ENCODE assay signal across 20 cellular contexts in the genomic region with DNA sequence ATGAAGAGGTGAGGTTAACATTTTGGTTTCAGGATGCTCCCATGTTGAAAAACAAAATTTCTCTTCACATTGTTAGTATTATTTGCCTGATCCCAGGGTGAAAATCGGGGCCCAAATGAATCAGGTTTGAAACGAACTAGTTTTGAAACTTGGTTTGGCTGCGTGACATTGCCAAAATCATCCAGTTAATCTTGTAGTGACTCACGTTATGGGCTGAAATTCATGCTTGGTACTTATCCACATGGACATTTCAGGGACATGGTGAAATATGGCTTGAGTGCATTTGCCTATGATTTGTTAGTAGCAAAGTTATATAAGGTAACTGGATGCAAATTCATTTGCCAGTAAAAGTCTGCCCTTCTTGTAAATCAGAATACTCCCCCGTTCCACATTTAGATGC.
"Had no signal": no experiment of that assay in that cellular context is flagged by ENCODE, and none has a peak within 500 bp of the region (broad histone marks: within the 10 kb centered on the region; RNA-seq: fewer than 3 reads in every experiment).

No MANE protein-coding gene starts in this region.

- H3K4me3 ChIP-seq: ascending aorta, esophagus muscularis mucosa, lung, right lobe of liver, spleen, upper lobe of right lung had no signal

- H3K9me3 ChIP-seq: ascending aorta, esophagus muscularis mucosa, right lobe of liver, spleen, upper lobe of right lung had no signal

- H3K36me3 ChIP-seq: ascending aorta, esophagus muscularis mucosa, right lobe of liver, spleen, upper lobe of right lung had no signal

- H3K4me3 Mint-ChIP-seq: activated CD4-positive, alpha-beta memory T cell treated with anti-CD3 and anti-CD28 coated beads, Interleukin-2, amount 10 ng/mL, durations not matched to agents 7 days and 5 days; activated CD4-positive, alpha-beta T cell treated with anti-CD3 and anti-CD28 coated beads for 36 hours; activated naive CD4-positive, alpha-beta T cell treated with anti-CD3 and anti-CD28 coated beads for 36 hours; natural killer cell; stimulated activated naive B cell treated with anti-CD40 and anti-IgM and Interleukin-4, amounts not matched to agents 10 μg/mL and 1 μg/mL and 100 μg/mL, for 72 hours; WTC11 had no signal

- H3K27me3 ChIP-seq: ascending aorta, esophagus muscularis mucosa, foreskin keratinocyte, right lobe of liver, upper lobe of right lung had no signal

- H3K36me3 Mint-ChIP-seq: natural killer cell; stimulated activated naive B cell treated with anti-CD40 and anti-IgM and Interleukin-4, amounts not matched to agents 10 μg/mL and 1 μg/mL and 100 μg/mL, for 72 hours; WTC11 had no signal

- H3K4me1 ChIP-seq: parathyroid adenoma, right lobe of liver, spleen, upper lobe of right lung had no signal

- H3K27ac ChIP-seq: esophagus muscularis mucosa, foreskin keratinocyte, parathyroid adenoma, right lobe of liver, spleen, upper lobe of right lung had no signal

- ATAC-seq: activated CD4-positive, alpha-beta T cell treated with anti-CD3 and anti-CD28 coated beads for 36 hours; left lobe of liver; natural killer cell; right lobe of liver; stimulated activated naive B cell treated with anti-CD40 and anti-IgM and Interleukin-4, amounts not matched to agents 10 μg/mL and 1 μg/mL and 100 μg/mL, for 72 hours; upper lobe of right lung; WTC11 had no signal

- H3K4me1 Mint-ChIP-seq: activated CD4-positive, alpha-beta memory T cell treated with anti-CD3 and anti-CD28 coated beads, Interleukin-2, amount 10 ng/mL, durations not matched to agents 7 days and 5 days; activated CD4-positive, alpha-beta T cell treated with anti-CD3 and anti-CD28 coated beads for 36 hours; natural killer cell; stimulated activated naive B cell treated with anti-CD40 and anti-IgM and Interleukin-4, amounts not matched to agents 10 μg/mL and 1 μg/mL and 100 μg/mL, for 72 hours had no signal

- DNase-seq: activated CD4-positive, alpha-beta memory T cell treated with anti-CD3 and anti-CD28 coated beads, Interleukin-2, amount 10 ng/mL, durations not matched to agents 7 days and 5 days; activated CD4-positive, alpha-beta T cell treated with anti-CD3 and anti-CD28 coated beads for 36 hours; activated naive CD4-positive, alpha-beta T cell treated with anti-CD3 and anti-CD28 coated beads for 36 hours; activated T-cell treated with anti-CD3 and anti-CD28 coated beads, Interleukin-2, amount 50 U/mL, for 1 hour; effector CD8-positive, alpha-beta T cell; hippocampal formation; islet precursor cell; natural killer cell; right lobe of liver; spleen; stimulated activated naive B cell treated with anti-CD40 and anti-IgM and Interleukin-4, amounts not matched to agents 10 μg/mL and 1 μg/mL and 100 μg/mL, for 72 hours; upper lobe of right lung had no signal

- H3K27ac Mint-ChIP-seq: activated CD4-positive, alpha-beta memory T cell treated with anti-CD3 and anti-CD28 coated beads, Interleukin-2, amount 10 ng/mL, durations not matched to agents 7 days and 5 days; activated CD4-positive, alpha-beta T cell treated with anti-CD3 and anti-CD28 coated beads for 36 hours; activated naive CD4-positive, alpha-beta T cell treated with anti-CD3 and anti-CD28 coated beads for 36 hours; activated T-helper 2 cell treated with anti-CD3 and anti-CD28 coated beads, Interferon-gamma antibody, Interleukin-2, Interleukin-4, amounts not matched to agents 10 μg/mL and 5 μg/mL and 100 μg/mL, durations not matched to agents 14 hours and 24 hours and 36 hours; natural killer cell; stimulated activated naive B cell treated with anti-CD40 and anti-IgM and Interleukin-4, amounts not matched to agents 10 μg/mL and 1 μg/mL and 100 μg/mL, for 72 hours; WTC11 had no signal

- H3K9me3 Mint-ChIP-seq: activated CD4-positive, alpha-beta memory T cell treated with anti-CD3 and anti-CD28 coated beads, Interleukin-2, amount 10 ng/mL, durations not matched to agents 7 days and 5 days; activated naive CD4-positive, alpha-beta T cell treated with anti-CD3 and anti-CD28 coated beads for 36 hours; activated T-helper 2 cell treated with anti-CD3 and anti-CD28 coated beads, Interferon-gamma antibody, Interleukin-2, Interleukin-4, amounts not matched to agents 10 μg/mL and 5 μg/mL and 100 μg/mL, durations not matched to agents 14 hours and 24 hours and 36 hours; natural killer cell; stimulated activated naive B cell treated with anti-CD40 and anti-IgM and Interleukin-4, amounts not matched to agents 10 μg/mL and 1 μg/mL and 100 μg/mL, for 72 hours; WTC11 had no signal
